In the genomic region with DNA sequence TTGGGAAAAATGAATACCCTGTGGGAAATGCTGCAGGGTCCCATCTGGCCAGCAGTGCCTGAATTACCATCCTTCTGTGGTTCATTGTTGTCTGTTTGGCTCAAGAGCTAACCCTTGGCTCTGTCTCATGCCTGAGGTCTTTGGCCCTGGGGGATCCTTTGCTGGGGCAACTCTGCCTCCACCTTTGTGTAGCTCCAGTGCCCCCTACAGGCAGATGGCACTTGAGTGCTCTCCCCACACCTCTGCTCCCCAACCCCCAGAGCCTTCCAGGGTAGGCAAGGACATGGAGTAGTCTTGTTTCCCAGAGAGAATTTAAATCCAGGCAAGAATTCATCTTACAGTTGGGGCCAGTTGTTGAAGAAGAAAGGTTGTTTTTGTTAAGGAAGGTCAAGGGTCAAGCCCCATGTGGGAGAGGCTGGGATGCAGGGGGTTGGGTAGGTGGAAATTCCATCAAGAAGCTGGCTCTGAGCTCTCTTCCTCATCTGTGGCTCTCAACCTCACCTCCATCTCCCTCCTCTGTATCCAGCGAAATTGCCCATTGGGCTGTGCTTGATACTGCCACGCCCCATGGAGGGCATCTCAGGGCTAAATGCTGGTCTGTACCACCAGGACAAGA, we compare ENCODE assay signal across 8 cellular contexts. TPM values are rescaled to one million over a fixed set of nuclear protein-coding genes. Genes with fewer than 3 reads are reported as not detected.
DNase-seq lines count a peak whose midpoint lies in the region; ATAC-seq and TF ChIP-seq lines count a peak whose summit lies in the region.

No MANE protein-coding gene starts in this region.

- H3K4me3 ChIP-seq in HL-60 (replicated peaks; ENCODE audit: insufficient read depth, low read length), result no peak overlapping the region
- no peak overlapping the region for H3K4me3 ChIP-seq in body of pancreas
- H3K4me3 ChIP-seq in liver (ENCODE audit: low read depth in 1 of 3, low read length in 3 of 3), result no peak overlapping the region

- ATAC-seq in body of pancreas (no peak), GM18505 (IDR thresholded peaks at IDR 0.05; ENCODE audit: unreplicated experiment) (no peak), HG02588 (IDR thresholded peaks at IDR 0.05; ENCODE audit: unreplicated experiment) (no peak)

- DNase-seq in Daoy (ENCODE audit: low read depth), result peak; percentile 57
- peak; percentile 14 to 72 for DNase-seq in HL-60 (ENCODE audit: low read depth in 1 of 2, low spot score in 1 of 2)
- peak; percentile 80 for DNase-seq in T-helper 9 cell
- peak in 3 of 4 donors; percentile 33 to 47 (median 40) for DNase-seq in body of pancreas
- DNase-seq in stimulated activated CD8-positive, alpha-beta memory T cell treated with anti-CD3 and anti-CD28 coated beads, Interleukin-4, amount 100 ng/mL, for 4 hours (ENCODE audit: low read depth in 2 of 2, low spot score in 1 of 2), result peak; percentile 56 to 63

- peak; percentile 68 to 78 for TF ChIP-seq RAD21 in liver (IDR thresholded peaks at IDR 0.05)

- H3K27ac ChIP-seq in HL-60 (replicated peaks) (no peak overlapping the region), body of pancreas (no peak overlapping the region), liver (ENCODE audit: low read depth in 1 of 2, low read length in 2 of 2) (no peak overlapping the region)

- no peak overlapping the region for H3K9ac ChIP-seq in liver (ENCODE audit: low read depth in 1 of 2, low read length in 2 of 2)

- peak; percentile 54 for TF ChIP-seq CTCF in HL-60 (IDR thresholded peaks at IDR 0.05; ENCODE audit: insufficient read depth, low read length)
- TF ChIP-seq CTCF in body of pancreas (IDR thresholded peaks at IDR 0.05), result peak in 5 of 7 experiments; percentile 17 to 38 (median 30)
- TF ChIP-seq CTCF in liver (IDR thresholded peaks at IDR 0.05; ENCODE audit: low read depth, low read length, missing input control), result peak; percentile 34

- intact Hi-C loops in body of pancreas (cut with DNase I), result no loop called here

- WGBS in body of pancreas, 2 donors, result 54 to 63% methylated on average over 2 of the region's 2 CpGs
- 75% methylated on average over 2 of the region's 2 CpGs for WGBS in liver

- no peaks in the 10 kb centered on the region for H3K36me3 ChIP-seq in body of pancreas (replicated peaks in 1 of 2; ENCODE audit: insufficient read depth in 1 of 2, low read depth in 2 of 2)
- no peaks in the 10 kb centered on the region for H3K36me3 ChIP-seq in liver (ENCODE audit: control insufficient read depth in 4 of 4, insufficient read depth in 3 of 4, low read depth in 1 of 4, low read length in 3 of 4)

- no peaks in the 10 kb centered on the region for H3K27me3 ChIP-seq in HL-60 (ENCODE audit: insufficient read depth, poor library complexity, severe bottlenecking)
- no peaks in the 10 kb centered on the region for H3K27me3 ChIP-seq in body of pancreas
- H3K27me3 ChIP-seq in liver (ENCODE audit: control insufficient read depth in 4 of 4, insufficient read depth in 4 of 4, low read length in 3 of 4), result peaks cover 0 to 6% (median 3%) of the 10 kb centered on the region in 4 donors

- no peak for TF ChIP-seq POLR2A in body of pancreas (IDR thresholded peaks at IDR 0.05)
- no peak for TF ChIP-seq POLR2A in GM18505 (IDR thresholded peaks at IDR 0.05; ENCODE audit: borderline replicate concordance, extremely low read depth, insufficient read depth, insufficient read length)

- H3K4me1 ChIP-seq in body of pancreas, result no peaks in the 10 kb centered on the region
- H3K4me1 ChIP-seq in liver (ENCODE audit: control insufficient read depth in 4 of 4, insufficient read depth in 4 of 4, low read length in 3 of 4), result no peaks in the 10 kb centered on the region

- no peaks in the 10 kb centered on the region for H3K9me3 ChIP-seq in body of pancreas
- no peaks in the 10 kb centered on the region for H3K9me3 ChIP-seq in liver (ENCODE audit: control insufficient read depth in 4 of 4, low read length in 3 of 4)

TF ChIP-seq in liver, 16 proteins besides CTCF, POLR2A, EP300 and RAD21:
- TF ChIP-seq YY1 (IDR thresholded peaks at IDR 0.05) (no peak), HNF4G (IDR thresholded peaks at IDR 0.05) (no peak), RXRA (IDR thresholded peaks at IDR 0.05) (no peak), FOXA1 (IDR thresholded peaks at IDR 0.05) (no peak), NR2F2 (IDR thresholded peaks at IDR 0.05) (no peak), GABPA (IDR thresholded peaks at IDR 0.05 in 1 of 2, conservative IDR thresholded peaks at IDR 0.05 in 1 of 2) (no peak), SP1 (IDR thresholded peaks at IDR 0.05) (no peak), EGR1 (IDR thresholded peaks at IDR 0.05; ENCODE audit: low read depth in 2 of 2) (no peak), TAF1 (conservative IDR thresholded peaks at IDR 0.05) (no peak), JUND (IDR thresholded peaks at IDR 0.05) (no peak), HNF4A (conservative IDR thresholded peaks at IDR 0.05) (no peak), FOXA2 (IDR thresholded peaks at IDR 0.05) (no peak)
- TF ChIP-seq, protein P1, sequence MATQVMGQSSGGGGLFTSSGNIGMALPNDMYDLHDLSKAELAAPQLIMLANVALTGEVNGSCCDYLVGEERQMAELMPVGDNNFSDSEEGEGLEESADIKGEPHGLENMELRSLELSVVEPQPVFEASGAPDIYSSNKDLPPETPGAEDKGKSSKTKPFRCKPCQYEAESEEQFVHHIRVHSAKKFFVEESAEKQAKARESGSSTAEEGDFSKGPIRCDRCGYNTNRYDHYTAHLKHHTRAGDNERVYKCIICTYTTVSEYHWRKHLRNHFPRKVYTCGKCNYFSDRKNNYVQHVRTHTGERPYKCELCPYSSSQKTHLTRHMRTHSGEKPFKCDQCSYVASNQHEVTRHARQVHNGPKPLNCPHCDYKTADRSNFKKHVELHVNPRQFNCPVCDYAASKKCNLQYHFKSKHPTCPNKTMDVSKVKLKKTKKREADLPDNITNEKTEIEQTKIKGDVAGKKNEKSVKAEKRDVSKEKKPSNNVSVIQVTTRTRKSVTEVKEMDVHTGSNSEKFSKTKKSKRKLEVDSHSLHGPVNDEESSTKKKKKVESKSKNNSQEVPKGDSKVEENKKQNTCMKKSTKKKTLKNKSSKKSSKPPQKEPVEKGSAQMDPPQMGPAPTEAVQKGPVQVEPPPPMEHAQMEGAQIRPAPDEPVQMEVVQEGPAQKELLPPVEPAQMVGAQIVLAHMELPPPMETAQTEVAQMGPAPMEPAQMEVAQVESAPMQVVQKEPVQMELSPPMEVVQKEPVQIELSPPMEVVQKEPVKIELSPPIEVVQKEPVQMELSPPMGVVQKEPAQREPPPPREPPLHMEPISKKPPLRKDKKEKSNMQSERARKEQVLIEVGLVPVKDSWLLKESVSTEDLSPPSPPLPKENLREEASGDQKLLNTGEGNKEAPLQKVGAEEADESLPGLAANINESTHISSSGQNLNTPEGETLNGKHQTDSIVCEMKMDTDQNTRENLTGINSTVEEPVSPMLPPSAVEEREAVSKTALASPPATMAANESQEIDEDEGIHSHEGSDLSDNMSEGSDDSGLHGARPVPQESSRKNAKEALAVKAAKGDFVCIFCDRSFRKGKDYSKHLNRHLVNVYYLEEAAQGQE (IDR thresholded peaks at IDR 0.05), result no peak
- TF ChIP-seq, protein P2, sequence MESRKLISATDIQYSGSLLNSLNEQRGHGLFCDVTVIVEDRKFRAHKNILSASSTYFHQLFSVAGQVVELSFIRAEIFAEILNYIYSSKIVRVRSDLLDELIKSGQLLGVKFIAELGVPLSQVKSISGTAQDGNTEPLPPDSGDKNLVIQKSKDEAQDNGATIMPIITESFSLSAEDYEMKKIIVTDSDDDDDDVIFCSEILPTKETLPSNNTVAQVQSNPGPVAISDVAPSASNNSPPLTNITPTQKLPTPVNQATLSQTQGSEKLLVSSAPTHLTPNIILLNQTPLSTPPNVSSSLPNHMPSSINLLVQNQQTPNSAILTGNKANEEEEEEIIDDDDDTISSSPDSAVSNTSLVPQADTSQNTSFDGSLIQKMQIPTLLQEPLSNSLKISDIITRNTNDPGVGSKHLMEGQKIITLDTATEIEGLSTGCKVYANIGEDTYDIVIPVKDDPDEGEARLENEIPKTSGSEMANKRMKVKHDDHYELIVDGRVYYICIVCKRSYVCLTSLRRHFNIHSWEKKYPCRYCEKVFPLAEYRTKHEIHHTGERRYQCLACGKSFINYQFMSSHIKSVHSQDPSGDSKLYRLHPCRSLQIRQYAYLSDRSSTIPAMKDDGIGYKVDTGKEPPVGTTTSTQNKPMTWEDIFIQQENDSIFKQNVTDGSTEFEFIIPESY (IDR thresholded peaks at IDR 0.05), result no peak
- TF ChIP-seq, protein P3, sequence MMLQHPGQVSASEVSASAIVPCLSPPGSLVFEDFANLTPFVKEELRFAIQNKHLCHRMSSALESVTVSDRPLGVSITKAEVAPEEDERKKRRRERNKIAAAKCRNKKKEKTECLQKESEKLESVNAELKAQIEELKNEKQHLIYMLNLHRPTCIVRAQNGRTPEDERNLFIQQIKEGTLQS (IDR thresholded peaks at IDR 0.05), result no peak
- TF ChIP-seq, protein P4, sequence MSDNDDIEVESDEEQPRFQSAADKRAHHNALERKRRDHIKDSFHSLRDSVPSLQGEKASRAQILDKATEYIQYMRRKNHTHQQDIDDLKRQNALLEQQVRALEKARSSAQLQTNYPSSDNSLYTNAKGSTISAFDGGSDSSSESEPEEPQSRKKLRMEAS (IDR thresholded peaks at IDR 0.05), result no peak

RNA-seq across cellular contexts. Expression of a gene that starts 44.2 kb away (rescaled TPM):
- total RNA-seq in Daoy (2014; rRNA removed; shearing (Covaris generic)), result not detected in 2 replicates
- total RNA-seq in body of pancreas (1 to 10 TPM in 1 of 2 donors, under 1 TPM in 1; 0.66 to 1.6 TPM), liver (under 1 TPM; 0.09 to 0.75 TPM)
- under 1 TPM; 0.06 to 0.17 TPM for polyA plus RNA-seq in liver
